ENCODE assay signal across 10 cellular contexts in genomic region chr9:123326662-123327093, GRCh38. TPM values are rescaled to one million over a fixed set of nuclear protein-coding genes. Genes with fewer than 3 reads are reported as not detected.
DNase-seq lines count a peak whose midpoint lies in the region; ATAC-seq and TF ChIP-seq lines count a peak whose summit lies in the region.
"Had no signal": no experiment of that assay in that cellular context is flagged by ENCODE, and none has a peak within 500 bp of the region (broad histone marks: within the 10 kb centered on the region; RNA-seq: fewer than 3 reads in every experiment).

No MANE protein-coding gene starts in this region.

- H3K27ac ChIP-seq in naive thymus-derived CD4-positive, alpha-beta T cell (ENCODE audit: low read depth, low read length), result no peak overlapping the region

- peak; percentile 32; the same call in 1 of the 2 replicates for TF ChIP-seq POLR2A in Raji (IDR thresholded peaks at IDR 0.05; ENCODE audit: insufficient read depth, low read depth, low read length)

- POLR2A ChIA-PET in naive thymus-derived CD4-positive, alpha-beta T cell (lab: Charles Lee), result interaction anchor here (1.4 kb wide), 1 partner anchor 13 kb away, joined by 4 read pairs; no protein-coding TSS in a partner anchor

- CTCF ChIA-PET in naive thymus-derived CD4-positive, alpha-beta T cell (lab: Charles Lee), result no interaction called here

- TF ChIP-seq CTCF in GM10266 (IDR thresholded peaks at IDR 0.05; ENCODE audit: control insufficient read depth, insufficient read depth, low read depth, missing control alignments) (no peak), HFFc6 (IDR thresholded peaks at IDR 0.05) (no peak), foreskin fibroblast (IDR thresholded peaks at IDR 0.05; ENCODE audit: low read depth, low read length) (no peak)

- no peaks in the 10 kb centered on the region for H3K27me3 ChIP-seq in naive thymus-derived CD4-positive, alpha-beta T cell (ENCODE audit: control insufficient read depth in 2 of 2, insufficient read depth in 2 of 2, low read length in 2 of 2)
- H3K27me3 ChIP-seq: pancreas had no signal

- no peaks in the 10 kb centered on the region for H3K9me3 ChIP-seq in naive thymus-derived CD4-positive, alpha-beta T cell (ENCODE audit: control insufficient read depth in 2 of 3, low read length in 3 of 3)
- H3K9me3 ChIP-seq: pancreas had no signal

- H3K36me3 Mint-ChIP-seq in HFFc6 (ENCODE audit: low read depth) (no peaks in the 10 kb centered on the region), immature natural killer cell (no peaks in the 10 kb centered on the region)
- H3K36me3 Mint-ChIP-seq in naive thymus-derived CD4-positive, alpha-beta T cell, result no peaks in the 10 kb centered on the region

- no peaks in the 10 kb centered on the region for H3K36me3 ChIP-seq in naive thymus-derived CD4-positive, alpha-beta T cell (ENCODE audit: control insufficient read depth in 2 of 3, insufficient read depth in 3 of 3, low read length in 3 of 3)
- H3K36me3 ChIP-seq: pancreas had no signal

- peaks cover 18 to 23% of the 10 kb centered on the region in 2 donors for H3K4me1 ChIP-seq in naive thymus-derived CD4-positive, alpha-beta T cell (ENCODE audit: control insufficient read depth in 2 of 2, insufficient read depth in 2 of 2, low read length in 2 of 2)

- no peak overlapping the region for H3K27ac Mint-ChIP-seq in HFFc6
- H3K27ac Mint-ChIP-seq in naive thymus-derived CD4-positive, alpha-beta T cell, result peak overlapping the region in 2 of 9 donors; percentile 8 to 14
- H3K27ac Mint-ChIP-seq in immature natural killer cell, result no peak overlapping the region
- H3K27ac Mint-ChIP-seq: T-helper 1 cell treated with Interleukin-12 subunit alpha and Interleukin-12 subunit beta and Interleukin-4 antibody, amounts not matched to agents 30 μg/mL and 1 μg/mL, for 36 hours had no signal

- peak; percentile 14 for ATAC-seq in naive thymus-derived CD4-positive, alpha-beta T cell
- ATAC-seq in GM18873 (IDR thresholded peaks at IDR 0.05; ENCODE audit: low FRiP score, unreplicated experiment), result no peak
- no peak for ATAC-seq in left lobe of liver

- H3K4me3 Mint-ChIP-seq in HFFc6 (peak overlapping the region; percentile 21; the same call in 1 of the 2 replicates), immature natural killer cell (no peak overlapping the region)
- no peak overlapping the region for H3K4me3 Mint-ChIP-seq in naive thymus-derived CD4-positive, alpha-beta T cell
- H3K4me3 Mint-ChIP-seq: T-helper 1 cell treated with Interleukin-12 subunit alpha and Interleukin-12 subunit beta and Interleukin-4 antibody, amounts not matched to agents 30 μg/mL and 1 μg/mL, for 36 hours had no signal

- H3K27me3 Mint-ChIP-seq in HFFc6 (ENCODE audit: insufficient read depth), result peaks cover 43% of the 10 kb centered on the region
- H3K27me3 Mint-ChIP-seq in naive thymus-derived CD4-positive, alpha-beta T cell, result no peaks in the 10 kb centered on the region
- peaks cover 4 to 32% (median 15%) of the 10 kb centered on the region in 3 donors for H3K27me3 Mint-ChIP-seq in immature natural killer cell (ENCODE audit: low read depth in 3 of 3)

- intact Hi-C loops in naive thymus-derived CD4-positive, alpha-beta T cell (cut with micrococcal nuclease), result loop anchor here in 1 of 2 donors (10.0 kb wide), 1 partner anchor 422 kb away; the partner anchor contains the start of gene RC3H2

- no peaks in the 10 kb centered on the region for H3K9me3 Mint-ChIP-seq in HFFc6
- H3K9me3 Mint-ChIP-seq in naive thymus-derived CD4-positive, alpha-beta T cell, result peaks cover 0 to 1% (median 0%) of the 10 kb centered on the region in 11 donors
- no peaks in the 10 kb centered on the region for H3K9me3 Mint-ChIP-seq in immature natural killer cell
- H3K9me3 Mint-ChIP-seq: T-helper 1 cell treated with Interleukin-12 subunit alpha and Interleukin-12 subunit beta and Interleukin-4 antibody, amounts not matched to agents 30 μg/mL and 1 μg/mL, for 36 hours had no signal

- peaks cover 6% of the 10 kb centered on the region; the same call in 1 of the 2 replicates for H3K4me1 Mint-ChIP-seq in HFFc6 (ENCODE audit: low read depth)
- peaks cover 22 to 49% (median 39%) of the 10 kb centered on the region in 7 donors for H3K4me1 Mint-ChIP-seq in naive thymus-derived CD4-positive, alpha-beta T cell
- H3K4me1 Mint-ChIP-seq in immature natural killer cell, result peaks cover 15 to 27% of the 10 kb centered on the region in 2 donors

- DNase-seq in GM10266 (ENCODE audit: extremely low spot score), result peak; percentile 70
- DNase-seq in HFFc6, result no peak
- no peak for DNase-seq in naive thymus-derived CD4-positive, alpha-beta T cell
- no peak for DNase-seq in left lobe of liver (ENCODE audit: low spot score)
- no peak for DNase-seq in immature natural killer cell
- no peak for DNase-seq in foreskin fibroblast
- DNase-seq: pancreas had no signal

- no peak overlapping the region for H3K4me3 ChIP-seq in naive thymus-derived CD4-positive, alpha-beta T cell (ENCODE audit: low read length)
- no peak overlapping the region for H3K4me3 ChIP-seq in foreskin fibroblast (ENCODE audit: low read depth in 1 of 2, low read length in 2 of 2)
- H3K4me3 ChIP-seq: pancreas had no signal

RNA-seq across cellular contexts. Expression of gene CRB2, which starts 29.3 kb away (rescaled TPM):
- not detected for total RNA-seq in HFFc6 (2021; fragmentation: NEBNext Ultra II Directional; extraction: Animal tissue kit (Norgen Biotek cat#: 25700))
- total RNA-seq in naive thymus-derived CD4-positive, alpha-beta T cell, result not detected
- not detected for polyA plus RNA-seq in naive thymus-derived CD4-positive, alpha-beta T cell
- not detected for total RNA-seq in left lobe of liver
- polyA plus RNA-seq in immature natural killer cell, result under 1 TPM in 1 of 3 donors, not detected in 2; 0.04 TPM
- total RNA-seq: pancreas had no signal

RNA-seq across cellular contexts. Expression of gene STRBP, which starts 58.3 kb away (rescaled TPM):
- total RNA-seq in HFFc6 (2021; fragmentation: NEBNext Ultra II Directional; extraction: Animal tissue kit (Norgen Biotek cat#: 25700)), result 1 to 10 TPM; 1.4 to 2.5 (median 1.9) TPM
- 10 to 100 TPM; 14.5 to 28.8 (median 17.5) TPM for total RNA-seq in naive thymus-derived CD4-positive, alpha-beta T cell
- 10 to 100 TPM; 20.6 to 22.3 TPM for polyA plus RNA-seq in naive thymus-derived CD4-positive, alpha-beta T cell
- 10.1 TPM for total RNA-seq in left lobe of liver
- 10 to 100 TPM in 2 of 3 donors, 1 to 10 TPM in 1; 9.0 to 15.8 (median 10.4) TPM for polyA plus RNA-seq in immature natural killer cell
